In genomic region chr13:46332772-46333171, GRCh38 we compare ENCODE assay signal across 13 cellular contexts. TPM values are rescaled to one million over a fixed set of nuclear protein-coding genes. Genes with fewer than 3 reads are reported as not detected.
"Had no signal": no experiment of that assay in that cellular context is flagged by ENCODE, and none has a peak within 500 bp of the region (broad histone marks: within the 10 kb centered on the region; RNA-seq: fewer than 3 reads in every experiment).

No MANE protein-coding gene starts in this region.

- H3K27me3 ChIP-seq: ascending aorta, pancreas, testis had no signal

- DNase-seq: activated B cell treated with CpG ODN at 0.5 μM for 24 hours; activated CD8-positive, alpha-beta memory T cell treated with anti-CD3 and anti-CD28 coated beads, Interleukin-2, amount 10 ng/mL, durations not matched to agents 7 days and 5 days; activated effector memory CD4-positive, alpha-beta T cell treated with anti-CD3 and anti-CD28 coated beads, Interleukin-2, amount 50 U/mL, for 16 hours; activated T-cell treated with anti-CD3 and anti-CD28 coated beads, Interleukin-2, amount 50 U/mL, for 24 hours; foreskin keratinocyte; heart left ventricle; mammary epithelial cell; pancreas; stimulated activated CD4-positive, alpha-beta T cell treated with anti-CD3 and anti-CD28 coated beads, Interleukin-12 subunit alpha, Interleukin-12 subunit beta, amount 100 ng/mL, for 4 hours; stimulated activated naive CD8-positive, alpha-beta T cell treated with anti-CD3 and anti-CD28 coated beads, Interleukin-15, Interleukin-2, amounts not matched to agents 100 U/mL and 50 U/mL, for 24 hours; testis had no signal

- H3K27ac ChIP-seq: ascending aorta, foreskin keratinocyte, heart left ventricle, pancreas, testis had no signal

- H3K4me3 ChIP-seq: ascending aorta, heart left ventricle, pancreas, testis had no signal

- H3K4me3 Mint-ChIP-seq: activated B cell treated with CpG ODN at 0.5 μM for 24 hours; activated CD8-positive, alpha-beta memory T cell treated with anti-CD3 and anti-CD28 coated beads, Interleukin-2, amount 10 ng/mL, durations not matched to agents 7 days and 5 days; activated T-cell treated with anti-CD3 and anti-CD28 coated beads, Interleukin-2, amount 50 U/mL, for 24 hours had no signal

- ATAC-seq: activated CD8-positive, alpha-beta memory T cell treated with anti-CD3 and anti-CD28 coated beads, Interleukin-2, amount 10 ng/mL, durations not matched to agents 7 days and 5 days; foreskin keratinocyte; heart left ventricle; pancreas; stimulated activated naive CD8-positive, alpha-beta T cell treated with anti-CD3 and anti-CD28 coated beads, Interleukin-15, Interleukin-2, amounts not matched to agents 100 U/mL and 50 U/mL, for 24 hours had no signal

- H3K4me1 ChIP-seq: ascending aorta, foreskin keratinocyte, pancreas, testis had no signal

- H3K9me3 ChIP-seq: pancreas, testis had no signal

- H3K27me3 Mint-ChIP-seq: activated B cell treated with CpG ODN at 0.5 μM for 24 hours; activated T-cell treated with anti-CD3 and anti-CD28 coated beads, Interleukin-2, amount 50 U/mL, for 24 hours had no signal

- H3K36me3 ChIP-seq: ascending aorta, heart left ventricle, pancreas had no signal

- H3K27ac Mint-ChIP-seq: activated B cell treated with CpG ODN at 0.5 μM for 24 hours; activated T-cell treated with anti-CD3 and anti-CD28 coated beads, Interleukin-2, amount 50 U/mL, for 24 hours had no signal

RNA-seq across cellular contexts. Expression of gene RUBCNL, which starts 54.3 kb away (rescaled TPM):
- total RNA-seq: activated CD8-positive, alpha-beta memory T cell treated with anti-CD3 and anti-CD28 coated beads, Interleukin-2, amount 10 ng/mL, durations not matched to agents 7 days and 5 days; bronchial epithelial cell; foreskin keratinocyte had no signal
